23 cellular contexts compared by ENCODE assay signal in genomic region chr9:132266017-132266416, GRCh38.
DNase-seq lines count a peak whose midpoint lies in the region; ATAC-seq and TF ChIP-seq lines count a peak whose summit lies in the region.
"Had no signal": no experiment of that assay in that cellular context is flagged by ENCODE, and none has a peak within 500 bp of the region (broad histone marks: within the 10 kb centered on the region; RNA-seq: fewer than 3 reads in every experiment).

No MANE protein-coding gene starts in this region.

- DNase-seq in left ventricle myocardium inferior = no peak
- no peak for DNase-seq in cardiac septum (ENCODE audit: low spot score)
- DNase-seq in stimulated activated naive B cell treated with anti-CD40 and anti-IgM and Interleukin-4, amounts not matched to agents 10 μg/mL and 1 μg/mL and 100 μg/mL, for 72 hours = no peak
- DNase-seq in 8988T = no peak
- no peak for DNase-seq in NCI-H1694 (lab: John Stamatoyannopoulos, UW)
- DNase-seq: Calu3, DMS79 treated with DMSO at 0.1 percent for 48 hours, GF-D8, Kasumi-1, MV-4-11, NCI-H1105 treated with DMSO at 0.1 percent for 48 hours, NCI-H146, NCI-H2029 treated with DMSO at 0.1 percent for 48 hours, NCI-H226, NCI-H510A, NCI-H69, SIG-M5 had no signal

- H3K27ac Mint-ChIP-seq in stimulated activated naive B cell treated with anti-CD40 and anti-IgM and Interleukin-4, amounts not matched to agents 10 μg/mL and 1 μg/mL and 100 μg/mL, for 72 hours = peak overlapping the region; percentile 59
- H3K27ac Mint-ChIP-seq: B cell had no signal

- TF ChIP-seq CTCF in left ventricle myocardium inferior (IDR thresholded peaks at IDR 0.05; ENCODE audit: borderline replicate concordance) (no peak), C4-2B (conservative IDR thresholded peaks at IDR 0.05) (no peak), VCaP (conservative IDR thresholded peaks at IDR 0.05) (no peak)

- no peaks in the 10 kb centered on the region for H3K9me3 Mint-ChIP-seq in stimulated activated naive B cell treated with anti-CD40 and anti-IgM and Interleukin-4, amounts not matched to agents 10 μg/mL and 1 μg/mL and 100 μg/mL, for 72 hours

- H3K4me3 ChIP-seq in left ventricle myocardium inferior = no peak overlapping the region
- H3K4me3 ChIP-seq: SK-N-MC had no signal

- ATAC-seq in stimulated activated naive B cell treated with anti-CD40 and anti-IgM and Interleukin-4, amounts not matched to agents 10 μg/mL and 1 μg/mL and 100 μg/mL, for 72 hours (replicated peaks) = no peak
- ATAC-seq: Panc1 had no signal

- no peaks in the 10 kb centered on the region for H3K27me3 Mint-ChIP-seq in stimulated activated naive B cell treated with anti-CD40 and anti-IgM and Interleukin-4, amounts not matched to agents 10 μg/mL and 1 μg/mL and 100 μg/mL, for 72 hours
- H3K27me3 Mint-ChIP-seq: B cell had no signal

- intact Hi-C loops in left ventricle myocardium inferior (cut with micrococcal nuclease) = no loop called here
- intact Hi-C loops in cardiac septum (cut with DNase I) = no loop called here

- no peaks in the 10 kb centered on the region for H3K27me3 ChIP-seq in left ventricle myocardium inferior (ENCODE audit: low read depth)

- H3K36me3 ChIP-seq in left ventricle myocardium inferior = peaks cover 76% of the 10 kb centered on the region

- peaks cover 5 to 9% of the 10 kb centered on the region in 2 donors for H3K4me1 Mint-ChIP-seq in stimulated activated naive B cell treated with anti-CD40 and anti-IgM and Interleukin-4, amounts not matched to agents 10 μg/mL and 1 μg/mL and 100 μg/mL, for 72 hours

- H3K4me3 Mint-ChIP-seq in stimulated activated naive B cell treated with anti-CD40 and anti-IgM and Interleukin-4, amounts not matched to agents 10 μg/mL and 1 μg/mL and 100 μg/mL, for 72 hours = no peak overlapping the region
- H3K4me3 Mint-ChIP-seq: B cell had no signal

- peaks cover 39 to 56% of the 10 kb centered on the region in 2 donors for H3K36me3 Mint-ChIP-seq in stimulated activated naive B cell treated with anti-CD40 and anti-IgM and Interleukin-4, amounts not matched to agents 10 μg/mL and 1 μg/mL and 100 μg/mL, for 72 hours

- H3K9me3 ChIP-seq in left ventricle myocardium inferior (replicated peaks) = no peaks in the 10 kb centered on the region

- H3K27ac ChIP-seq in left ventricle myocardium inferior (replicated peaks) (peak overlapping the region; percentile 71), C4-2B (peak overlapping the region; percentile 21; the same call in 1 of the 2 replicates), VCaP (peak overlapping the region; percentile 68)
- H3K27ac ChIP-seq: RWPE1, SK-N-MC had no signal

- peaks cover 65% of the 10 kb centered on the region for H3K4me1 ChIP-seq in left ventricle myocardium inferior

Comparison
In these comparisons a context has a peak if more than half of its experiments do, and no peak if none do; other contexts are left out.
1. H3K27ac ChIP-seq: peak in every context shown above with its lines; median percentile 71 in left ventricle myocardium inferior; 68 in VCaP; 21 in C4-2B.